In the genomic region with DNA sequence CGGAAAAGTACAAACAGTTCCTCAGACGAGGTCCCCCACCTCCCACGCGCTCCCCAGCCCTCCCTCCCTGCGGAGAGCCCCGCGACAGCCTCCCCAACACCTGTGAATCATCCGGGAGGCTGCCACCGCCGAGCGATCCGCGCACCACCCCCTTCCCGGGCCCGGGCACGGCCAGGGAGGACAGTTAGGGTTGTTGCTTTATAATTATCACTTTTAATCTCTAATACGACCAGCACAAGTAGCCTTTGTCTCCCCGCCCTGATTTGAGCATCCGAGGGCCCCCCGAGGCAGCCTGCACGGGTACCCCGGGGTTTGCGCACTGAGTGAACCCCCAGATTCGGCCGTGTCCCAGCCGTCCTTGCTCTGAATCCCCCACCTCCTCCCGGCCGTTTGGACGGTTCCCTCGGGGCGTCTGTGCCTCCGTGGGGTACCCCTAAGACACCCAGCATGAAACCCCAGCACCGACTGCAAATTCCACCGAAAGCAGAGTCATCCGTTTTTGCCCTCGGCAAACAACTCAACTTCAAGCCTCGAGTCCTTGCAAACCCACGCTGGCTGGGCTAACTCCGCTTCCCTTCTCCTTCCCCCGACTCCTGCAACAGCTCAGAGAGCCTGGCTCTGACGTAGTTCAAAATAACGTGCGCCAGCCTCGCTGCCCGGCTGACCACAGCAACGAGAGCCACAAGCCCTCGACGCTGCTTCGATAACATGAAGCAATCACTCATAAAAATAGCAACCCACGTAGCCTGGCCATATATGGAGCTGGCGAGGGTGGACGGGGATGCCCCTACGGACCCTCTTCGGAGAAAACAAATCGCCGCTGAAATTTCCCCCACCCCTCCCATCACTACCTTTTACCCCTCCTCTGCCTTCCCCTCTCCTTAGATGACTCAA, we compare ENCODE assay signal across 2 cellular contexts.
A peak's percentile ranks its signal among the peaks of the same experiment; 100 is the strongest.
TF ChIP-seq lines count a peak whose summit lies in the region.

No MANE protein-coding gene starts in this region.

TF ChIP-seq in A549, 52 proteins besides CTCF, POLR2A, EP300 and RAD21 (continued from another document and continues in another):
- TF ChIP-seq EHMT2 (IDR thresholded peaks at IDR 0.05; ENCODE audit: low read depth) (no peak), ZNF302 (CRISPR knock-in tag; IDR thresholded peaks at IDR 0.05) (no peak; the same call in 1 of the 2 replicates), RARB (CRISPR knock-in tag; IDR thresholded peaks at IDR 0.05) (no peak; the same call in 1 of the 2 replicates), EHF (CRISPR knock-in tag; IDR thresholded peaks at IDR 0.05) (peak; percentile 90), NR3C1 (IDR thresholded peaks at IDR 0.05) (no peak), RFX5 (IDR thresholded peaks at IDR 0.05) (no peak), CBX8 (IDR thresholded peaks at IDR 0.05) (no peak), ZSCAN20 (CRISPR knock-in tag; IDR thresholded peaks at IDR 0.05) (0 out of 2 replicates have a peak, but pooled peaks have one; percentile 34), SREBF2 (IDR thresholded peaks at IDR 0.05) (no peak), HOXA7 (CRISPR knock-in tag; IDR thresholded peaks at IDR 0.05) (peak; percentile 83), POLR2AphosphoS2 (conservative IDR thresholded peaks at IDR 0.05; ENCODE audit: low read length) (no peak), NFE2L2 (conservative IDR thresholded peaks at IDR 0.05; ENCODE audit: low read length) (no peak), TFCP2L1 (CRISPR knock-in tag; IDR thresholded peaks at IDR 0.05) (0 out of 2 replicates have a peak, but pooled peaks have one; percentile 79), BHLHE40 (IDR thresholded peaks at IDR 0.05; ENCODE audit: low read depth, low read length) (no peak), FOXS1 (CRISPR knock-in tag; IDR thresholded peaks at IDR 0.05) (peak; percentile 66; the same call in 1 of the 2 replicates), FOSB (CRISPR knock-in tag; IDR thresholded peaks at IDR 0.05) (peak; percentile 67; the same call in 1 of the 2 replicates), ESRRA (IDR thresholded peaks at IDR 0.05; ENCODE audit: borderline replicate concordance, low read length) (no peak), FOSL2 (IDR thresholded peaks at IDR 0.05) (no peak), FOSL2 (CRISPR knock-in tag; IDR thresholded peaks at IDR 0.05) (peak; percentile 29; the same call in 1 of the 2 replicates), HDAC2 (IDR thresholded peaks at IDR 0.05) (no peak), NPAS2 (CRISPR knock-in tag; IDR thresholded peaks at IDR 0.05; ENCODE audit: borderline replicate concordance) (no peak), ZC3H11A (IDR thresholded peaks at IDR 0.05) (no peak)
- TF ChIP-seq, protein P1, sequence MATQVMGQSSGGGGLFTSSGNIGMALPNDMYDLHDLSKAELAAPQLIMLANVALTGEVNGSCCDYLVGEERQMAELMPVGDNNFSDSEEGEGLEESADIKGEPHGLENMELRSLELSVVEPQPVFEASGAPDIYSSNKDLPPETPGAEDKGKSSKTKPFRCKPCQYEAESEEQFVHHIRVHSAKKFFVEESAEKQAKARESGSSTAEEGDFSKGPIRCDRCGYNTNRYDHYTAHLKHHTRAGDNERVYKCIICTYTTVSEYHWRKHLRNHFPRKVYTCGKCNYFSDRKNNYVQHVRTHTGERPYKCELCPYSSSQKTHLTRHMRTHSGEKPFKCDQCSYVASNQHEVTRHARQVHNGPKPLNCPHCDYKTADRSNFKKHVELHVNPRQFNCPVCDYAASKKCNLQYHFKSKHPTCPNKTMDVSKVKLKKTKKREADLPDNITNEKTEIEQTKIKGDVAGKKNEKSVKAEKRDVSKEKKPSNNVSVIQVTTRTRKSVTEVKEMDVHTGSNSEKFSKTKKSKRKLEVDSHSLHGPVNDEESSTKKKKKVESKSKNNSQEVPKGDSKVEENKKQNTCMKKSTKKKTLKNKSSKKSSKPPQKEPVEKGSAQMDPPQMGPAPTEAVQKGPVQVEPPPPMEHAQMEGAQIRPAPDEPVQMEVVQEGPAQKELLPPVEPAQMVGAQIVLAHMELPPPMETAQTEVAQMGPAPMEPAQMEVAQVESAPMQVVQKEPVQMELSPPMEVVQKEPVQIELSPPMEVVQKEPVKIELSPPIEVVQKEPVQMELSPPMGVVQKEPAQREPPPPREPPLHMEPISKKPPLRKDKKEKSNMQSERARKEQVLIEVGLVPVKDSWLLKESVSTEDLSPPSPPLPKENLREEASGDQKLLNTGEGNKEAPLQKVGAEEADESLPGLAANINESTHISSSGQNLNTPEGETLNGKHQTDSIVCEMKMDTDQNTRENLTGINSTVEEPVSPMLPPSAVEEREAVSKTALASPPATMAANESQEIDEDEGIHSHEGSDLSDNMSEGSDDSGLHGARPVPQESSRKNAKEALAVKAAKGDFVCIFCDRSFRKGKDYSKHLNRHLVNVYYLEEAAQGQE (IDR thresholded peaks at IDR 0.05): no peak
- TF ChIP-seq, protein P2, sequence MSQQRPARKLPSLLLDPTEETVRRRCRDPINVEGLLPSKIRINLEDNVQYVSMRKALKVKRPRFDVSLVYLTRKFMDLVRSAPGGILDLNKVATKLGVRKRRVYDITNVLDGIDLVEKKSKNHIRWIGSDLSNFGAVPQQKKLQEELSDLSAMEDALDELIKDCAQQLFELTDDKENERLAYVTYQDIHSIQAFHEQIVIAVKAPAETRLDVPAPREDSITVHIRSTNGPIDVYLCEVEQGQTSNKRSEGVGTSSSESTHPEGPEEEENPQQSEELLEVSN (IDR thresholded peaks at IDR 0.05; ENCODE audit: borderline replicate concordance, low read depth): peak; percentile 98
- TF ChIP-seq, protein P3, sequence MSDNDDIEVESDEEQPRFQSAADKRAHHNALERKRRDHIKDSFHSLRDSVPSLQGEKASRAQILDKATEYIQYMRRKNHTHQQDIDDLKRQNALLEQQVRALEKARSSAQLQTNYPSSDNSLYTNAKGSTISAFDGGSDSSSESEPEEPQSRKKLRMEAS (IDR thresholded peaks at IDR 0.05): peak; percentile 99
- TF ChIP-seq, protein P4, sequence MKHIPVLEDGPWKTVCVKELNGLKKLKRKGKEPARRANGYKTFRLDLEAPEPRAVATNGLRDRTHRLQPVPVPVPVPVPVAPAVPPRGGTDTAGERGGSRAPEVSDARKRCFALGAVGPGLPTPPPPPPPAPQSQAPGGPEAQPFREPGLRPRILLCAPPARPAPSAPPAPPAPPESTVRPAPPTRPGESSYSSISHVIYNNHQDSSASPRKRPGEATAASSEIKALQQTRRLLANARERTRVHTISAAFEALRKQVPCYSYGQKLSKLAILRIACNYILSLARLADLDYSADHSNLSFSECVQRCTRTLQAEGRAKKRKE (CRISPR knock-in tag; IDR thresholded peaks at IDR 0.05; ENCODE audit: low read depth): peak; percentile 95
- TF ChIP-seq, protein P5, sequence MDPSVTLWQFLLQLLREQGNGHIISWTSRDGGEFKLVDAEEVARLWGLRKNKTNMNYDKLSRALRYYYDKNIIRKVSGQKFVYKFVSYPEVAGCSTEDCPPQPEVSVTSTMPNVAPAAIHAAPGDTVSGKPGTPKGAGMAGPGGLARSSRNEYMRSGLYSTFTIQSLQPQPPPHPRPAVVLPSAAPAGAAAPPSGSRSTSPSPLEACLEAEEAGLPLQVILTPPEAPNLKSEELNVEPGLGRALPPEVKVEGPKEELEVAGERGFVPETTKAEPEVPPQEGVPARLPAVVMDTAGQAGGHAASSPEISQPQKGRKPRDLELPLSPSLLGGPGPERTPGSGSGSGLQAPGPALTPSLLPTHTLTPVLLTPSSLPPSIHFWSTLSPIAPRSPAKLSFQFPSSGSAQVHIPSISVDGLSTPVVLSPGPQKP (IDR thresholded peaks at IDR 0.05; ENCODE audit: low read depth, low read length): no peak

TF ChIP-seq in HEK293, 187 proteins besides CTCF, POLR2A, EP300 and RAD21 (continued from another document and continues in another):
- TF ChIP-seq, protein P6, sequence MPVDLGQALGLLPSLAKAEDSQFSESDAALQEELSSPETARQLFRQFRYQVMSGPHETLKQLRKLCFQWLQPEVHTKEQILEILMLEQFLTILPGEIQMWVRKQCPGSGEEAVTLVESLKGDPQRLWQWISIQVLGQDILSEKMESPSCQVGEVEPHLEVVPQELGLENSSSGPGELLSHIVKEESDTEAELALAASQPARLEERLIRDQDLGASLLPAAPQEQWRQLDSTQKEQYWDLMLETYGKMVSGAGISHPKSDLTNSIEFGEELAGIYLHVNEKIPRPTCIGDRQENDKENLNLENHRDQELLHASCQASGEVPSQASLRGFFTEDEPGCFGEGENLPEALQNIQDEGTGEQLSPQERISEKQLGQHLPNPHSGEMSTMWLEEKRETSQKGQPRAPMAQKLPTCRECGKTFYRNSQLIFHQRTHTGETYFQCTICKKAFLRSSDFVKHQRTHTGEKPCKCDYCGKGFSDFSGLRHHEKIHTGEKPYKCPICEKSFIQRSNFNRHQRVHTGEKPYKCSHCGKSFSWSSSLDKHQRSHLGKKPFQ (tag by site-specific recombination; IDR thresholded peaks at IDR 0.05): no peak
- TF ChIP-seq ZNF660 (tag by site-specific recombination; IDR thresholded peaks at IDR 0.05): no peak
- peak; percentile 39; the same call in 1 of the 2 replicates for TF ChIP-seq ZNF335 (tag by site-specific recombination; conservative IDR thresholded peaks at IDR 0.05)
- TF ChIP-seq HOXC10 (CRISPR knock-in tag; IDR thresholded peaks at IDR 0.05): no peak
- TF ChIP-seq ZNF670 (tag by site-specific recombination; IDR thresholded peaks at IDR 0.05; ENCODE audit: low read depth): no peak
- TF ChIP-seq SP2 (tag by site-specific recombination; IDR thresholded peaks at IDR 0.05): peak; percentile 32; the same call in 1 of the 2 replicates
- TF ChIP-seq, protein P7, sequence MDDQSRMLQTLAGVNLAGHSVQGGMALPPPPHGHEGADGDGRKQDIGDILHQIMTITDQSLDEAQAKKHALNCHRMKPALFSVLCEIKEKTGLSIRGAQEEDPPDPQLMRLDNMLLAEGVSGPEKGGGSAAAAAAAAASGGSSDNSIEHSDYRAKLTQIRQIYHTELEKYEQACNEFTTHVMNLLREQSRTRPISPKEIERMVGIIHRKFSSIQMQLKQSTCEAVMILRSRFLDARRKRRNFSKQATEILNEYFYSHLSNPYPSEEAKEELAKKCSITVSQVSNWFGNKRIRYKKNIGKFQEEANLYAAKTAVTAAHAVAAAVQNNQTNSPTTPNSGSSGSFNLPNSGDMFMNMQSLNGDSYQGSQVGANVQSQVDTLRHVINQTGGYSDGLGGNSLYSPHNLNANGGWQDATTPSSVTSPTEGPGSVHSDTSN (CRISPR knock-in tag; IDR thresholded peaks at IDR 0.05): no peak
- TF ChIP-seq ZBTB21 (tag by site-specific recombination; IDR thresholded peaks at IDR 0.05): peak; percentile 71; the same call in 1 of the 2 replicates
- TF ChIP-seq ZBTB8A (tag by site-specific recombination; IDR thresholded peaks at IDR 0.05): peak; percentile 23; the same call in 1 of the 2 replicates
- no peak for TF ChIP-seq ZNF114 (tag by site-specific recombination; IDR thresholded peaks at IDR 0.05)
- no peak for TF ChIP-seq ZSCAN23 (tag by site-specific recombination; IDR thresholded peaks at IDR 0.05)
- no peak for TF ChIP-seq ZBTB48 (tag by site-specific recombination; IDR thresholded peaks at IDR 0.05)
- TF ChIP-seq, protein P8, sequence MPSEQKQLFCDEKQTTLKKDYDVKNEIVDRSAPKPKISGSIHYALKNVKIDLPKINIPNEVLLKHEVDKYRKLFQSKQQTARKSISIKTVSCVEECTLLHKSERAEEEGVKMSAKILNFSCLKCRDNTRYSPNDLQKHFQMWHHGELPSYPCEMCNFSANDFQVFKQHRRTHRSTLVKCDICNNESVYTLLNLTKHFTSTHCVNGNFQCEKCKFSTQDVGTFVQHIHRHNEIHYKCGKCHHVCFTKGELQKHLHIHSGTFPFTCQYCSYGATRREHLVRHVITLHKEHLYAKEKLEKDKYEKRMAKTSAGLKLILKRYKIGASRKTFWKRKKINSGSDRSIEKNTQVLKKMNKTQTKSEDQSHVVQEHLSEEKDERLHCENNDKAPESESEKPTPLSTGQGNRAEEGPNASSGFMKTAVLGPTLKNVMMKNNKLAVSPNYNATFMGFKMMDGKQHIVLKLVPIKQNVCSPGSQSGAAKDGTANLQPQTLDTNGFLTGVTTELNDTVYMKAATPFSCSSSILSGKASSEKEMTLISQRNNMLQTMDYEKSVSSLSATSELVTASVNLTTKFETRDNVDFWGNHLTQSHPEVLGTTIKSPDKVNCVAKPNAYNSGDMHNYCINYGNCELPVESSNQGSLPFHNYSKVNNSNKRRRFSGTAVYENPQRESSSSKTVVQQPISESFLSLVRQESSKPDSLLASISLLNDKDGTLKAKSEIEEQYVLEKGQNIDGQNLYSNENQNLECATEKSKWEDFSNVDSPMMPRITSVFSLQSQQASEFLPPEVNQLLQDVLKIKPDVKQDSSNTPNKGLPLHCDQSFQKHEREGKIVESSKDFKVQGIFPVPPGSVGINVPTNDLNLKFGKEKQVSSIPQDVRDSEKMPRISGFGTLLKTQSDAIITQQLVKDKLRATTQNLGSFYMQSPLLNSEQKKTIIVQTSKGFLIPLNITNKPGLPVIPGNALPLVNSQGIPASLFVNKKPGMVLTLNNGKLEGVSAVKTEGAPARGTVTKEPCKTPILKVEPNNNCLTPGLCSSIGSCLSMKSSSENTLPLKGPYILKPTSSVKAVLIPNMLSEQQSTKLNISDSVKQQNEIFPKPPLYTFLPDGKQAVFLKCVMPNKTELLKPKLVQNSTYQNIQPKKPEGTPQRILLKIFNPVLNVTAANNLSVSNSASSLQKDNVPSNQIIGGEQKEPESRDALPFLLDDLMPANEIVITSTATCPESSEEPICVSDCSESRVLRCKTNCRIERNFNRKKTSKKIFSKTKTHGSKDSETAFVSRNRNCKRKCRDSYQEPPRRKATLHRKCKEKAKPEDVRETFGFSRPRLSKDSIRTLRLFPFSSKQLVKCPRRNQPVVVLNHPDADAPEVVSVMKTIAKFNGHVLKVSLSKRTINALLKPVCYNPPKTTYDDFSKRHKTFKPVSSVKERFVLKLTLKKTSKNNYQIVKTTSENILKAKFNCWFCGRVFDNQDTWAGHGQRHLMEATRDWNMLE (tag by site-specific recombination; conservative IDR thresholded peaks at IDR 0.05; ENCODE audit: low read depth): no peak
- TF ChIP-seq REPIN1 (tag by site-specific recombination; IDR thresholded peaks at IDR 0.05; ENCODE audit: low read depth): no peak
- no peak for TF ChIP-seq ZNF555 (tag by site-specific recombination; conservative IDR thresholded peaks at IDR 0.05)
- TF ChIP-seq ZNF433 (tag by site-specific recombination; IDR thresholded peaks at IDR 0.05; ENCODE audit: low read depth): no peak
- no peak for TF ChIP-seq ZNF664 (tag by site-specific recombination; IDR thresholded peaks at IDR 0.05)
- TF ChIP-seq, protein P9, sequence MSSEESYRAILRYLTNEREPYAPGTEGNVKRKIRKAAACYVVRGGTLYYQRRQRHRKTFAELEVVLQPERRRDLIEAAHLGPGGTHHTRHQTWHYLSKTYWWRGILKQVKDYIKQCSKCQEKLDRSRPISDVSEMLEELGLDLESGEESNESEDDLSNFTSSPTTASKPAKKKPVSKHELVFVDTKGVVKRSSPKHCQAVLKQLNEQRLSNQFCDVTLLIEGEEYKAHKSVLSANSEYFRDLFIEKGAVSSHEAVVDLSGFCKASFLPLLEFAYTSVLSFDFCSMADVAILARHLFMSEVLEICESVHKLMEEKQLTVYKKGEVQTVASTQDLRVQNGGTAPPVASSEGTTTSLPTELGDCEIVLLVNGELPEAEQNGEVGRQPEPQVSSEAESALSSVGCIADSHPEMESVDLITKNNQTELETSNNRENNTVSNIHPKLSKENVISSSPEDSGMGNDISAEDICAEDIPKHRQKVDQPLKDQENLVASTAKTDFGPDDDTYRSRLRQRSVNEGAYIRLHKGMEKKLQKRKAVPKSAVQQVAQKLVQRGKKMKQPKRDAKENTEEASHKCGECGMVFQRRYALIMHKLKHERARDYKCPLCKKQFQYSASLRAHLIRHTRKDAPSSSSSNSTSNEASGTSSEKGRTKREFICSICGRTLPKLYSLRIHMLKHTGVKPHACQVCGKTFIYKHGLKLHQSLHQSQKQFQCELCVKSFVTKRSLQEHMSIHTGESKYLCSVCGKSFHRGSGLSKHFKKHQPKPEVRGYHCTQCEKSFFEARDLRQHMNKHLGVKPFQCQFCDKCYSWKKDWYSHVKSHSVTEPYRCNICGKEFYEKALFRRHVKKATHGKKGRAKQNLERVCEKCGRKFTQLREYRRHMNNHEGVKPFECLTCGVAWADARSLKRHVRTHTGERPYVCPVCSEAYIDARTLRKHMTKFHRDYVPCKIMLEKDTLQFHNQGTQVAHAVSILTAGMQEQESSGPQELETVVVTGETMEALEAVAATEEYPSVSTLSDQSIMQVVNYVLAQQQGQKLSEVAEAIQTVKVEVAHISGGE (tag by site-specific recombination; conservative IDR thresholded peaks at IDR 0.05; ENCODE audit: low read depth): peak; percentile 41; the same call in 1 of the 2 replicates
